21 cellular contexts compared by ENCODE assay signal in genomic region chr12:119770146-119770545, GRCh38.
"Had no signal": no experiment of that assay in that cellular context is flagged by ENCODE, and none has a peak within 500 bp of the region (broad histone marks: within the 10 kb centered on the region; RNA-seq: fewer than 3 reads in every experiment).

No MANE protein-coding gene starts in this region.

- H2AFZ ChIP-seq: parathyroid adenoma had no signal

- H3K27ac ChIP-seq: colonic mucosa, epithelial cell of prostate, heart right ventricle, lower lobe of right lung, parathyroid adenoma, right lobe of liver, thoracic aorta, tibial nerve, upper lobe of left lung had no signal

- H3K4me1 ChIP-seq: colonic mucosa, heart right ventricle, lower lobe of right lung, parathyroid adenoma, right lobe of liver, tibial nerve, upper lobe of left lung had no signal

- DNase-seq: colonic mucosa; effector CD8-positive, alpha-beta T cell; endodermal cell; foreskin melanocyte; glutamatergic neuron; heart right ventricle; hippocampal formation; left ventricle myocardium superior; lower lobe of right lung; naive thymus-derived CD8-positive, alpha-beta T cell; nephron progenitor cell; right lobe of liver; stimulated activated CD4-positive, alpha-beta T cell treated with anti-CD3 and anti-CD28 coated beads, Interleukin-4, amount 100 ng/mL, for 4 hours; stimulated activated naive CD8-positive, alpha-beta T cell treated with anti-CD3 and anti-CD28 coated beads, Interleukin-15, Interleukin-2, amounts not matched to agents 100 U/mL and 50 U/mL, for 24 hours; upper lobe of left lung had no signal

- H3K9ac ChIP-seq: parathyroid adenoma had no signal

- H3K36me3 ChIP-seq: colonic mucosa, lower lobe of right lung, right lobe of liver, thoracic aorta, upper lobe of left lung had no signal

- H3K4me3 ChIP-seq: colonic mucosa, heart right ventricle, lower lobe of right lung, right lobe of liver, thoracic aorta, tibial nerve, upper lobe of left lung had no signal

- H3K9me3 ChIP-seq: colonic mucosa, heart right ventricle, lower lobe of right lung, right lobe of liver, thoracic aorta, tibial nerve, upper lobe of left lung had no signal

- H3K79me2 ChIP-seq: parathyroid adenoma had no signal

- H3K27me3 ChIP-seq: colonic mucosa, heart right ventricle, right lobe of liver, tibial nerve, upper lobe of left lung had no signal

- ATAC-seq: esophagus mucosa; heart right ventricle; left ventricle myocardium superior; lower lobe of right lung; naive thymus-derived CD8-positive, alpha-beta T cell; right lobe of liver; stimulated activated memory B cell treated with anti-CD40 and anti-IgM and Interleukin-4, amounts not matched to agents 10 μg/mL and 1 μg/mL and 100 μg/mL, for 72 hours; stimulated activated naive CD8-positive, alpha-beta T cell treated with anti-CD3 and anti-CD28 coated beads, Interleukin-15, Interleukin-2, amounts not matched to agents 100 U/mL and 50 U/mL, for 24 hours had no signal
